12 cellular contexts compared by ENCODE assay signal in genomic region chrX:70553516-70553915, GRCh38.
DNase-seq lines count a peak whose midpoint lies in the region; ATAC-seq and TF ChIP-seq lines count a peak whose summit lies in the region.
"Had no signal": no experiment of that assay in that cellular context is flagged by ENCODE, and none has a peak within 500 bp of the region (broad histone marks: within the 10 kb centered on the region; RNA-seq: fewer than 3 reads in every experiment).

No MANE protein-coding gene starts in this region.

- no peaks in the 10 kb centered on the region for H3K9me3 Mint-ChIP-seq in activated CD4-positive, alpha-beta T cell treated with anti-CD3 and anti-CD28 coated beads for 36 hours (ENCODE audit: low read depth)
- no peaks in the 10 kb centered on the region for H3K9me3 Mint-ChIP-seq in activated CD4-positive, alpha-beta T cell treated with anti-CD3 and anti-CD28 coated beads, Interleukin-2, amount 10 ng/mL, durations not matched to agents 24 days and 14 days
- peaks cover 5% of the 10 kb centered on the region for H3K9me3 Mint-ChIP-seq in osteocyte (ENCODE audit: unreplicated experiment)

- peaks cover 2% of the 10 kb centered on the region for H3K27me3 Mint-ChIP-seq in activated CD4-positive, alpha-beta T cell treated with anti-CD3 and anti-CD28 coated beads for 36 hours
- H3K27me3 Mint-ChIP-seq in activated CD4-positive, alpha-beta T cell treated with anti-CD3 and anti-CD28 coated beads, Interleukin-2, amount 10 ng/mL, durations not matched to agents 24 days and 14 days: peaks cover 4% of the 10 kb centered on the region
- peaks cover 11% of the 10 kb centered on the region for H3K27me3 Mint-ChIP-seq in osteocyte (ENCODE audit: unreplicated experiment)

- POLR2A ChIA-PET in activated CD4-positive, alpha-beta T cell treated with anti-CD3 and anti-CD28 coated beads for 36 hours (lab: Charles Lee): no interaction called here

- peaks cover 10% of the 10 kb centered on the region for H3K4me1 Mint-ChIP-seq in activated CD4-positive, alpha-beta T cell treated with anti-CD3 and anti-CD28 coated beads for 36 hours
- H3K4me1 Mint-ChIP-seq in activated CD4-positive, alpha-beta T cell treated with anti-CD3 and anti-CD28 coated beads, Interleukin-2, amount 10 ng/mL, durations not matched to agents 24 days and 14 days: peaks cover 6% of the 10 kb centered on the region
- peaks cover 3% of the 10 kb centered on the region for H3K4me1 Mint-ChIP-seq in osteocyte (ENCODE audit: unreplicated experiment)

- no peak for DNase-seq in activated CD4-positive, alpha-beta T cell treated with anti-CD3 and anti-CD28 coated beads for 36 hours
- DNase-seq in activated CD4-positive, alpha-beta T cell treated with anti-CD3 and anti-CD28 coated beads, Interleukin-2, amount 10 ng/mL, durations not matched to agents 24 days and 14 days: no peak
- DNase-seq in osteocyte (ENCODE audit: extremely low spot score, unreplicated experiment) (no peak), DMS153 (lab: John Stamatoyannopoulos, UW) (no peak), left ventricle myocardium superior (no peak)
- DNase-seq: effector memory CD4-positive, alpha-beta T cell; NCI-H1048; Peyer's patch; upper lobe of left lung had no signal

- no peak overlapping the region for H3K4me3 Mint-ChIP-seq in activated CD4-positive, alpha-beta T cell treated with anti-CD3 and anti-CD28 coated beads for 36 hours
- no peak overlapping the region for H3K4me3 Mint-ChIP-seq in activated CD4-positive, alpha-beta T cell treated with anti-CD3 and anti-CD28 coated beads, Interleukin-2, amount 10 ng/mL, durations not matched to agents 24 days and 14 days
- no peak overlapping the region for H3K4me3 Mint-ChIP-seq in osteocyte (ENCODE audit: unreplicated experiment)

- CTCF ChIA-PET in activated CD4-positive, alpha-beta T cell treated with anti-CD3 and anti-CD28 coated beads for 36 hours (lab: Charles Lee): no interaction called here

- peak overlapping the region; percentile 6 for H3K27ac Mint-ChIP-seq in activated CD4-positive, alpha-beta T cell treated with anti-CD3 and anti-CD28 coated beads for 36 hours
- no peak overlapping the region for H3K27ac Mint-ChIP-seq in activated CD4-positive, alpha-beta T cell treated with anti-CD3 and anti-CD28 coated beads, Interleukin-2, amount 10 ng/mL, durations not matched to agents 24 days and 14 days
- H3K27ac Mint-ChIP-seq in osteocyte (ENCODE audit: unreplicated experiment): peak overlapping the region; percentile 11

- peak; percentile 76 for ATAC-seq in activated CD4-positive, alpha-beta T cell treated with anti-CD3 and anti-CD28 coated beads for 36 hours
- ATAC-seq in GM21717 (IDR thresholded peaks at IDR 0.05; ENCODE audit: unreplicated experiment): peak; percentile 89
- ATAC-seq in HG03575 (IDR thresholded peaks at IDR 0.05; ENCODE audit: extremely low read depth, insufficient number of reproducible peaks, low FRiP score, unreplicated experiment): peak; percentile 74
- no peak for ATAC-seq in HG02642 (IDR thresholded peaks at IDR 0.05; ENCODE audit: poor library complexity, unreplicated experiment)
- ATAC-seq in left ventricle myocardium superior: no peak

- no peak for TF ChIP-seq CTCF in osteocyte (IDR thresholded peaks at IDR 0.05)

- intact Hi-C loops in activated CD4-positive, alpha-beta T cell treated with anti-CD3 and anti-CD28 coated beads for 36 hours (cut with DNase I, micrococcal nuclease): loop anchor here in 1 of 2 experiments (1.0 to 5.0 kb wide), 2 partner anchors 39 to 97 kb away; no protein-coding TSS in a partner anchor
- intact Hi-C loops in activated CD4-positive, alpha-beta T cell treated with anti-CD3 and anti-CD28 coated beads, Interleukin-2, amount 10 ng/mL, durations not matched to agents 24 days and 14 days (cut with micrococcal nuclease): loop anchor here (5.0 kb wide), 1 partner anchor 101 kb away; no protein-coding TSS in a partner anchor
- intact Hi-C loops in left ventricle myocardium superior (cut with micrococcal nuclease): no loop called here

- no peaks in the 10 kb centered on the region for H3K36me3 Mint-ChIP-seq in activated CD4-positive, alpha-beta T cell treated with anti-CD3 and anti-CD28 coated beads for 36 hours (ENCODE audit: low read depth)
- no peaks in the 10 kb centered on the region for H3K36me3 Mint-ChIP-seq in activated CD4-positive, alpha-beta T cell treated with anti-CD3 and anti-CD28 coated beads, Interleukin-2, amount 10 ng/mL, durations not matched to agents 24 days and 14 days (ENCODE audit: low read depth)
- no peaks in the 10 kb centered on the region for H3K36me3 Mint-ChIP-seq in osteocyte (ENCODE audit: unreplicated experiment)

Comparison
In these comparisons a context has a peak if more than half of its experiments do, and no peak if none do; other contexts are left out.
1. ATAC-seq: peak in activated CD4-positive, alpha-beta T cell treated with anti-CD3 and anti-CD28 coated beads for 36 hours (single experiment), GM21717 (single experiment) and HG03575 (single experiment); none in HG02642 (single experiment) and left ventricle myocardium superior (single experiment).